12 cellular contexts compared by ENCODE assay signal in the genomic region with DNA sequence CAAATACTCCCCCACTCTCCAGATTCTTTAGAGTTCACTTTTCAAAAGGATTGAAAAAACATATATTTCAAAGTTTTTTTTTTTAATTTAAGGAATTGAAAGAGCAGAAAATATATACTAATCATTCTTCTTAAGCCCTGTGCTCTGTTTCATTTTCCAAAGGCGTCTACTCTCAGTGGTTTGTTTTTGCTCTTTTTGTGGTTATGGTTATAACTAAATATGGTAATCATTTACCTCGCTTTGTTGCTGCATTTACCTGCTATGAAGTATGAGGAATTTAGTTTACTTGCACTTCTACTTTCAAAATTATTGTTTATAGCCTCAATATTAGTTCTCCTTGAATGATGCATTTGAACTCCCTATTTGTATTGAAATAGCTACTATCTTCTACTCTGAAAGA. TPM values are rescaled to one million over a fixed set of nuclear protein-coding genes. Genes with fewer than 3 reads are reported as not detected.
A peak's percentile ranks its signal among the peaks of the same experiment; 100 is the strongest.
DNase-seq lines count a peak whose midpoint lies in the region; ATAC-seq, FAIRE-seq and TF ChIP-seq lines count a peak whose summit lies in the region.
"Had no signal": no experiment of that assay in that cellular context is flagged by ENCODE, and none has a peak within 500 bp of the region (broad histone marks: within the 10 kb centered on the region; RNA-seq: fewer than 3 reads in every experiment).

No MANE protein-coding gene starts in this region.

- TF ChIP-seq POLR2A in prostate gland (IDR thresholded peaks at IDR 0.05) = no peak

- TF ChIP-seq CTCF in GM13976 (IDR thresholded peaks at IDR 0.05; ENCODE audit: borderline replicate concordance, control extremely low read depth, extremely low read depth, insufficient read depth, missing control alignments) (no peak), prostate gland (IDR thresholded peaks at IDR 0.05) (no peak)

- 53% methylated on average over 2 of the region's 2 CpGs for WGBS in prostate gland

- FAIRE-seq in RCC 7860 (lab: Jason Lieb, UNC) = peak; percentile 54
- FAIRE-seq: endometrium had no signal

- no peaks in the 10 kb centered on the region for H3K27me3 ChIP-seq in prostate gland (replicated peaks; ENCODE audit: insufficient read depth)

- no peaks in the 10 kb centered on the region for H3K36me3 ChIP-seq in prostate gland

- H3K4me3 ChIP-seq in prostate gland = no peak overlapping the region

- no peaks in the 10 kb centered on the region for H3K9me3 ChIP-seq in prostate gland

- intact Hi-C loops in prostate gland (cut with DNase I) = no loop called here

- H3K4me1 ChIP-seq in prostate gland (replicated peaks) = no peaks in the 10 kb centered on the region
- H3K4me1 ChIP-seq: Caco-2 had no signal

- DNase-seq in GM13976 (ENCODE audit: low spot score) (peak; percentile 50), RCC 7860 (ENCODE audit: low spot score) (no peak), middle frontal gyrus (ENCODE audit: extremely low spot score, low spot score) (no peak), NAMALWA (ENCODE audit: low spot score) (no peak), NCI-H1417 (lab: John Stamatoyannopoulos, UW) (no peak), prostate gland (ENCODE audit: low spot score) (no peak)
- DNase-seq: activated effector memory CD4-positive, alpha-beta T cell treated with Interleukin-2 at 50 U/mL for 16 hours; Caco-2; NCI-H1694 treated with DMSO at 0.1 percent for 48 hours had no signal

- no peak overlapping the region for H3K27ac ChIP-seq in prostate gland

- peak; percentile 91 for ATAC-seq in GM19438 (IDR thresholded peaks at IDR 0.05; ENCODE audit: low read depth, unreplicated experiment)
- peak; percentile 93 for ATAC-seq in HG02973 (IDR thresholded peaks at IDR 0.05; ENCODE audit: unreplicated experiment)

- in situ Hi-C loops in GM13976 (cut with MboI; ENCODE audit: low sequenced_read_pairs, unreplicated experiment) = no loop called here

RNA-seq across cellular contexts. Expression of gene LRRK2, which starts 55.9 kb away (rescaled TPM):
- 1 to 10 TPM; 6.2 to 6.8 TPM for total RNA-seq in prostate gland
